Comparison of ENCODE assay signal across 8 cellular contexts in the genomic region with DNA sequence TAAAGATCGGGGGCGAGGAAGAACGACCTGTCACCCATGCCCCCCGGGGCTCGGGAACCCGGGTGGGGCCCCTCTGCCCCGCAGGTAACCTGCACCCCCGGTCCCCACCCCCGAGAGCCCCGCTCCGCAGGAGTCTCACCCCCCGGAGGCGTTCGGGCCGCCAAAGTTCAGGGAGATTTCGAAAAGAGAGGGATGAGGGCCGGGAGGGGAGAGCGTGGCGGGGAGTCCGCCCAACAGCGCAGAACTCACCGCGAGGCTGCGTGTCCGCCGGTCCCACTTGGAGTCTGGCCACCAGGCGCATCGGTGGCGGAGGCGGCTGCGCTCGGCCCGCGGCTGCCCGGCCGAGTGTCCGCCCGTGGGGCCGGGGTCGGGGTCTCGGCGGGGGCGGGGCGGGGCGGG. TPM values are rescaled to one million over a fixed set of nuclear protein-coding genes. Genes with fewer than 3 reads are reported as not detected.
DNase-seq lines count a peak whose midpoint lies in the region; ATAC-seq and TF ChIP-seq lines count a peak whose summit lies in the region.

Gene PHF19, minus strand, starts transcription at position 347 of the 399 bp plus-strand sequence. CDS start 2,447 bp downstream, outside the sequence.

- H3K4me3 ChIP-seq in left lung: peak within 1 kb of the TSS; percentile 56 to 85

- H3K9me3 ChIP-seq in left lung: no peaks in the 10 kb centered on the region

- TF ChIP-seq POLR2A in GM10847 (IDR thresholded peaks at IDR 0.05; ENCODE audit: extremely low read depth, insufficient read length): peak; percentile 45

- H3K27me3 ChIP-seq in left lung: no peaks in the 10 kb centered on the region

- DNase-seq in RKO (ENCODE audit: low spot score): peak; percentile 68
- no peak for DNase-seq in cerebellum (ENCODE audit: low spot score)
- peak in 1 of 2 donors; percentile 85 for DNase-seq in left lung
- DNase-seq in NCI-H128 (lab: John Stamatoyannopoulos, UW; ENCODE audit: unreplicated experiment): no peak

- H3K36me3 ChIP-seq in left lung: peaks cover 0 to 23% of the 10 kb centered on the region in 2 donors

- peaks cover 2 to 35% of the 10 kb centered on the region in 2 donors for H3K4me1 ChIP-seq in left lung

- ATAC-seq in HG03025 (IDR thresholded peaks at IDR 0.05; ENCODE audit: low FRiP score, unreplicated experiment): peak; percentile 15
- peak; percentile 12 for ATAC-seq in left lung

- H3K27ac ChIP-seq in 22Rv1 (peak within 1 kb of the TSS; percentile 58), left lung (peak within 1 kb of the TSS; percentile 94), temporal lobe (ENCODE audit: low read depth, low read length) (peak within 1 kb of the TSS; percentile 95)

- TF ChIP-seq CTCF in 22Rv1 (IDR thresholded peaks at IDR 0.05) (no peak), left lung (IDR thresholded peaks at IDR 0.05) (no peak)

- intact Hi-C loops in left lung (cut with DNase I): no loop called here

RNA-seq across cellular contexts. Expression of gene PHF19, which starts in this region (rescaled TPM):
- 20.5 TPM for total RNA-seq in cerebellum
- total RNA-seq in left lung: 10 to 100 TPM; 37.0 to 40.2 TPM
- 3.9 TPM for total RNA-seq in temporal lobe
